In the genomic region with DNA sequence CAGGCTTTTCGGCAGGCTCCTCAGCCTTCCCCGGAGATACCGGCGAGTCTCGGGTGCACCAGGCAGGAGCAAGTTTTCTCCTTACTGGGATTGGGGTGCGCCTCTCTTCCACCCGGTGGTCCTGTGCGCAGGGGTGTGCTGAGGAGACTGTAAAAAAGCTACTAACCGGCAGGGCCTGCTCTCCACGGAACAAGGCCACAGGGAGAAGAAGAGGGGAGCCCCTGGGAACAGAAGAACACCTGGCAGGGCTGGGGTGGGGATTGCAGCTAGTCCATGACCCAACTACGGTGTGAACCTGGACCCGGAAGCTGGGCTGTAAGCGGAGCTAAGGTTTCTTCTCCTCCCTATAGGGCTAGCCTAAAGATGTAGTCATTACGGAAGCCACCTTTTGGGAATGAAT, we compare ENCODE assay signal across 22 cellular contexts. TPM values are rescaled to one million over a fixed set of nuclear protein-coding genes. Genes with fewer than 3 reads are reported as not detected.
DNase-seq lines count a peak whose midpoint lies in the region; TF ChIP-seq lines count a peak whose summit lies in the region.
"Had no signal": no experiment of that assay in that cellular context is flagged by ENCODE, and none has a peak within 500 bp of the region (broad histone marks: within the 10 kb centered on the region; RNA-seq: fewer than 3 reads in every experiment).

No MANE protein-coding gene starts in this region.

- TF ChIP-seq CTCF in glutamatergic neuron (IDR thresholded peaks at IDR 0.05; ENCODE audit: partially characterized antibody, unreplicated experiment) (no peak), nephron progenitor cell (IDR thresholded peaks at IDR 0.05) (no peak), ascending aorta (IDR thresholded peaks at IDR 0.05) (no peak)

- H3K4me3 Mint-ChIP-seq in glutamatergic neuron (ENCODE audit: unreplicated experiment) (peak overlapping the region; percentile 55), nephron progenitor cell (peak overlapping the region; percentile 30)
- H3K4me3 Mint-ChIP-seq: CD8-positive, alpha-beta memory T cell had no signal

- no peaks in the 10 kb centered on the region for H3K36me3 ChIP-seq in ES-I3 (ENCODE audit: insufficient read depth, low read length)
- H3K36me3 ChIP-seq in HUES6 (ENCODE audit: control insufficient read depth, insufficient read depth, low read length), result no peaks in the 10 kb centered on the region
- H3K36me3 ChIP-seq in ascending aorta, result no peaks in the 10 kb centered on the region
- H3K36me3 ChIP-seq: BLaER1 treated with 17β-estradiol and CSF1 and Interleukin-3, amounts not matched to agents 10 nM and 100 nM had no signal

- H3K27me3 ChIP-seq in HUES6 (ENCODE audit: control insufficient read depth, insufficient read depth, low read length), result peaks cover 73% of the 10 kb centered on the region
- H3K27me3 ChIP-seq in ascending aorta, result no peaks in the 10 kb centered on the region

- H3K9me3 Mint-ChIP-seq in glutamatergic neuron (ENCODE audit: unreplicated experiment), result no peaks in the 10 kb centered on the region
- H3K9me3 Mint-ChIP-seq in nephron progenitor cell, result peaks cover 38% of the 10 kb centered on the region

- H3K27ac Mint-ChIP-seq in glutamatergic neuron (ENCODE audit: unreplicated experiment), result no peak overlapping the region
- no peak overlapping the region for H3K27ac Mint-ChIP-seq in nephron progenitor cell
- H3K27ac Mint-ChIP-seq: CD8-positive, alpha-beta memory T cell had no signal

- H3K9me3 ChIP-seq in ES-I3 (ENCODE audit: control insufficient read depth, insufficient read depth, low read length) (no peaks in the 10 kb centered on the region), HUES6 (ENCODE audit: control insufficient read depth, insufficient read depth, low read depth, low read length) (no peaks in the 10 kb centered on the region), ascending aorta (no peaks in the 10 kb centered on the region)

- H3K27ac ChIP-seq in HUES6 (ENCODE audit: low read depth, low read length), result no peak overlapping the region
- no peak overlapping the region for H3K27ac ChIP-seq in ascending aorta
- H3K27ac ChIP-seq: BLaER1 treated with 17β-estradiol and CSF1 and Interleukin-3, amounts not matched to agents 10 nM and 100 nM had no signal

- intact Hi-C loops in ascending aorta (cut with DNase I), result no loop called here

- DNase-seq in glutamatergic neuron (no peak), nephron progenitor cell (no peak), NCI-H2081 treated with DMSO at 0.1 percent for 48 hours (lab: John Stamatoyannopoulos, UW) (no peak), activated gamma-delta T cell treated with Interleukin-2 at 50 U/mL for 16 hours (no peak), ascending aorta (ENCODE audit: low spot score in 2 of 2) (no peak), mesenteric fat pad (ENCODE audit: low spot score) (no peak)
- DNase-seq: CD8-positive, alpha-beta memory T cell; DMS53; EL; HCEC 1CT; MM.1S; NCI-H1092; NCI-H146; NCI-H510A; NCI-H748 treated with DMSO at 0.1 percent for 48 hours; NK-92 treated with Interleukin-12 subunit alpha and Interleukin-12 subunit beta, amount 100 ng/mL, for 24 hours had no signal

- H3K36me3 Mint-ChIP-seq in glutamatergic neuron (ENCODE audit: unreplicated experiment) (no peaks in the 10 kb centered on the region), nephron progenitor cell (ENCODE audit: low read depth) (no peaks in the 10 kb centered on the region)

- H3K27me3 Mint-ChIP-seq in glutamatergic neuron (ENCODE audit: unreplicated experiment) (peaks cover 15% of the 10 kb centered on the region), nephron progenitor cell (ENCODE audit: low read depth, poor library complexity) (peaks cover 96% of the 10 kb centered on the region)

- H3K9ac ChIP-seq in ES-I3 (ENCODE audit: low read depth, low read length) (peak overlapping the region; percentile 51), HUES6 (ENCODE audit: low read length) (peak overlapping the region; percentile 53)
- H3K9ac ChIP-seq: BLaER1 treated with 17β-estradiol and CSF1 and Interleukin-3, amounts not matched to agents 10 nM and 100 nM had no signal

- H3K4me1 Mint-ChIP-seq in glutamatergic neuron (ENCODE audit: low read depth, unreplicated experiment) (peaks cover 2% of the 10 kb centered on the region), nephron progenitor cell (peaks cover 16% of the 10 kb centered on the region)

- peaks cover 5% of the 10 kb centered on the region for H3K4me1 ChIP-seq in ES-I3 (ENCODE audit: insufficient read depth, low read length)
- peaks cover 35% of the 10 kb centered on the region for H3K4me1 ChIP-seq in HUES6 (ENCODE audit: control insufficient read depth, insufficient read depth, low read length)
- H3K4me1 ChIP-seq in ascending aorta, result no peaks in the 10 kb centered on the region
- H3K4me1 ChIP-seq: BLaER1 treated with 17β-estradiol and CSF1 and Interleukin-3, amounts not matched to agents 10 nM and 100 nM had no signal

- H3K4me3 ChIP-seq in HUES6 (ENCODE audit: low read depth, low read length) (peak overlapping the region; percentile 53), ascending aorta (no peak overlapping the region)
- H3K4me3 ChIP-seq: BLaER1 treated with 17β-estradiol and CSF1 and Interleukin-3, amounts not matched to agents 10 nM and 100 nM had no signal

RNA-seq across cellular contexts. Expression of a gene that starts 17.7 kb away (rescaled TPM):
- 0.69 TPM for total RNA-seq in glutamatergic neuron (ENCODE audit: unreplicated experiment)
- total RNA-seq in ascending aorta, result not detected
- not detected for total RNA-seq in mesenteric fat pad
- total RNA-seq: CD8-positive, alpha-beta memory T cell; LHCN-M2; OCI-LY7; Right ventricle myocardium inferior had no signal
